ENCODE assay signal across 2 cellular contexts in the genomic region with DNA sequence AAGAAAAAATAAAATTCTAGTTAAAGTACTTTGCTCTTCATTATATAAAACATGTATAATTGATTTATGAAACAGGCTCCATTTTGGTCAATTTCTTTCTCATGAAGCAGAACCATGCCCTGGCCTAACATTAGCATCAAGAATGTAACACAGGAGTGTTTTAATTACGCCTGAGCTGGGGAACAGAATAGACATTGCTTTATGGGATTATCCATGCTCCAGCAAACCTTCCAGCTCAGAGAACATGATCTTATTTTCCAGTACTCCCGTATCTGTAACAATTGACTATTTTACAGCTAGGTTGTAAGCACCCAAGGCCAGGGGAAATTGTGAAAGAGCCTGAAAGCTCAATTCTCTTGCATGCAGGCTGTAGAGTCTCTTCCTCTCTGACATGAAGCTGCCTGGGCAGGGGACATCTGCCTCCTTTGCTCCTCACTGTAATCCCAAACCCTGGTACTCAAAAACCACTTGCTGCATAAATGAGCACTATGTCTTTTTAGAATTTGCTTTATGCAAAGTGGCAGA.
TF ChIP-seq lines count a peak whose summit lies in the region.

No MANE protein-coding gene starts in this region.

TF ChIP-seq in GM23338, 12 proteins besides CTCF, POLR2A, EP300 and RAD21 (continues in another document):
- TF ChIP-seq POLR2AphosphoS5 (IDR thresholded peaks at IDR 0.05; ENCODE audit: low read depth) (no peak), CREB1 (CRISPR knock-in tag; IDR thresholded peaks at IDR 0.05; ENCODE audit: low read depth) (no peak), ZNF114 (CRISPR knock-in tag; IDR thresholded peaks at IDR 0.05) (no peak), EZH2 (IDR thresholded peaks at IDR 0.05; ENCODE audit: low read depth, unreplicated experiment) (no peak), STAT1 (IDR thresholded peaks at IDR 0.05; ENCODE audit: unreplicated experiment) (no peak), JUNB (IDR thresholded peaks at IDR 0.05; ENCODE audit: unreplicated experiment) (no peak)
- TF ChIP-seq, protein P1, sequence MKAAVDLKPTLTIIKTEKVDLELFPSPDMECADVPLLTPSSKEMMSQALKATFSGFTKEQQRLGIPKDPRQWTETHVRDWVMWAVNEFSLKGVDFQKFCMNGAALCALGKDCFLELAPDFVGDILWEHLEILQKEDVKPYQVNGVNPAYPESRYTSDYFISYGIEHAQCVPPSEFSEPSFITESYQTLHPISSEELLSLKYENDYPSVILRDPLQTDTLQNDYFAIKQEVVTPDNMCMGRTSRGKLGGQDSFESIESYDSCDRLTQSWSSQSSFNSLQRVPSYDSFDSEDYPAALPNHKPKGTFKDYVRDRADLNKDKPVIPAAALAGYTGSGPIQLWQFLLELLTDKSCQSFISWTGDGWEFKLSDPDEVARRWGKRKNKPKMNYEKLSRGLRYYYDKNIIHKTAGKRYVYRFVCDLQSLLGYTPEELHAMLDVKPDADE (IDR thresholded peaks at IDR 0.05) = no peak
- TF ChIP-seq, protein P2, sequence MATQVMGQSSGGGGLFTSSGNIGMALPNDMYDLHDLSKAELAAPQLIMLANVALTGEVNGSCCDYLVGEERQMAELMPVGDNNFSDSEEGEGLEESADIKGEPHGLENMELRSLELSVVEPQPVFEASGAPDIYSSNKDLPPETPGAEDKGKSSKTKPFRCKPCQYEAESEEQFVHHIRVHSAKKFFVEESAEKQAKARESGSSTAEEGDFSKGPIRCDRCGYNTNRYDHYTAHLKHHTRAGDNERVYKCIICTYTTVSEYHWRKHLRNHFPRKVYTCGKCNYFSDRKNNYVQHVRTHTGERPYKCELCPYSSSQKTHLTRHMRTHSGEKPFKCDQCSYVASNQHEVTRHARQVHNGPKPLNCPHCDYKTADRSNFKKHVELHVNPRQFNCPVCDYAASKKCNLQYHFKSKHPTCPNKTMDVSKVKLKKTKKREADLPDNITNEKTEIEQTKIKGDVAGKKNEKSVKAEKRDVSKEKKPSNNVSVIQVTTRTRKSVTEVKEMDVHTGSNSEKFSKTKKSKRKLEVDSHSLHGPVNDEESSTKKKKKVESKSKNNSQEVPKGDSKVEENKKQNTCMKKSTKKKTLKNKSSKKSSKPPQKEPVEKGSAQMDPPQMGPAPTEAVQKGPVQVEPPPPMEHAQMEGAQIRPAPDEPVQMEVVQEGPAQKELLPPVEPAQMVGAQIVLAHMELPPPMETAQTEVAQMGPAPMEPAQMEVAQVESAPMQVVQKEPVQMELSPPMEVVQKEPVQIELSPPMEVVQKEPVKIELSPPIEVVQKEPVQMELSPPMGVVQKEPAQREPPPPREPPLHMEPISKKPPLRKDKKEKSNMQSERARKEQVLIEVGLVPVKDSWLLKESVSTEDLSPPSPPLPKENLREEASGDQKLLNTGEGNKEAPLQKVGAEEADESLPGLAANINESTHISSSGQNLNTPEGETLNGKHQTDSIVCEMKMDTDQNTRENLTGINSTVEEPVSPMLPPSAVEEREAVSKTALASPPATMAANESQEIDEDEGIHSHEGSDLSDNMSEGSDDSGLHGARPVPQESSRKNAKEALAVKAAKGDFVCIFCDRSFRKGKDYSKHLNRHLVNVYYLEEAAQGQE (IDR thresholded peaks at IDR 0.05; ENCODE audit: unreplicated experiment) = no peak
- TF ChIP-seq, protein P3, sequence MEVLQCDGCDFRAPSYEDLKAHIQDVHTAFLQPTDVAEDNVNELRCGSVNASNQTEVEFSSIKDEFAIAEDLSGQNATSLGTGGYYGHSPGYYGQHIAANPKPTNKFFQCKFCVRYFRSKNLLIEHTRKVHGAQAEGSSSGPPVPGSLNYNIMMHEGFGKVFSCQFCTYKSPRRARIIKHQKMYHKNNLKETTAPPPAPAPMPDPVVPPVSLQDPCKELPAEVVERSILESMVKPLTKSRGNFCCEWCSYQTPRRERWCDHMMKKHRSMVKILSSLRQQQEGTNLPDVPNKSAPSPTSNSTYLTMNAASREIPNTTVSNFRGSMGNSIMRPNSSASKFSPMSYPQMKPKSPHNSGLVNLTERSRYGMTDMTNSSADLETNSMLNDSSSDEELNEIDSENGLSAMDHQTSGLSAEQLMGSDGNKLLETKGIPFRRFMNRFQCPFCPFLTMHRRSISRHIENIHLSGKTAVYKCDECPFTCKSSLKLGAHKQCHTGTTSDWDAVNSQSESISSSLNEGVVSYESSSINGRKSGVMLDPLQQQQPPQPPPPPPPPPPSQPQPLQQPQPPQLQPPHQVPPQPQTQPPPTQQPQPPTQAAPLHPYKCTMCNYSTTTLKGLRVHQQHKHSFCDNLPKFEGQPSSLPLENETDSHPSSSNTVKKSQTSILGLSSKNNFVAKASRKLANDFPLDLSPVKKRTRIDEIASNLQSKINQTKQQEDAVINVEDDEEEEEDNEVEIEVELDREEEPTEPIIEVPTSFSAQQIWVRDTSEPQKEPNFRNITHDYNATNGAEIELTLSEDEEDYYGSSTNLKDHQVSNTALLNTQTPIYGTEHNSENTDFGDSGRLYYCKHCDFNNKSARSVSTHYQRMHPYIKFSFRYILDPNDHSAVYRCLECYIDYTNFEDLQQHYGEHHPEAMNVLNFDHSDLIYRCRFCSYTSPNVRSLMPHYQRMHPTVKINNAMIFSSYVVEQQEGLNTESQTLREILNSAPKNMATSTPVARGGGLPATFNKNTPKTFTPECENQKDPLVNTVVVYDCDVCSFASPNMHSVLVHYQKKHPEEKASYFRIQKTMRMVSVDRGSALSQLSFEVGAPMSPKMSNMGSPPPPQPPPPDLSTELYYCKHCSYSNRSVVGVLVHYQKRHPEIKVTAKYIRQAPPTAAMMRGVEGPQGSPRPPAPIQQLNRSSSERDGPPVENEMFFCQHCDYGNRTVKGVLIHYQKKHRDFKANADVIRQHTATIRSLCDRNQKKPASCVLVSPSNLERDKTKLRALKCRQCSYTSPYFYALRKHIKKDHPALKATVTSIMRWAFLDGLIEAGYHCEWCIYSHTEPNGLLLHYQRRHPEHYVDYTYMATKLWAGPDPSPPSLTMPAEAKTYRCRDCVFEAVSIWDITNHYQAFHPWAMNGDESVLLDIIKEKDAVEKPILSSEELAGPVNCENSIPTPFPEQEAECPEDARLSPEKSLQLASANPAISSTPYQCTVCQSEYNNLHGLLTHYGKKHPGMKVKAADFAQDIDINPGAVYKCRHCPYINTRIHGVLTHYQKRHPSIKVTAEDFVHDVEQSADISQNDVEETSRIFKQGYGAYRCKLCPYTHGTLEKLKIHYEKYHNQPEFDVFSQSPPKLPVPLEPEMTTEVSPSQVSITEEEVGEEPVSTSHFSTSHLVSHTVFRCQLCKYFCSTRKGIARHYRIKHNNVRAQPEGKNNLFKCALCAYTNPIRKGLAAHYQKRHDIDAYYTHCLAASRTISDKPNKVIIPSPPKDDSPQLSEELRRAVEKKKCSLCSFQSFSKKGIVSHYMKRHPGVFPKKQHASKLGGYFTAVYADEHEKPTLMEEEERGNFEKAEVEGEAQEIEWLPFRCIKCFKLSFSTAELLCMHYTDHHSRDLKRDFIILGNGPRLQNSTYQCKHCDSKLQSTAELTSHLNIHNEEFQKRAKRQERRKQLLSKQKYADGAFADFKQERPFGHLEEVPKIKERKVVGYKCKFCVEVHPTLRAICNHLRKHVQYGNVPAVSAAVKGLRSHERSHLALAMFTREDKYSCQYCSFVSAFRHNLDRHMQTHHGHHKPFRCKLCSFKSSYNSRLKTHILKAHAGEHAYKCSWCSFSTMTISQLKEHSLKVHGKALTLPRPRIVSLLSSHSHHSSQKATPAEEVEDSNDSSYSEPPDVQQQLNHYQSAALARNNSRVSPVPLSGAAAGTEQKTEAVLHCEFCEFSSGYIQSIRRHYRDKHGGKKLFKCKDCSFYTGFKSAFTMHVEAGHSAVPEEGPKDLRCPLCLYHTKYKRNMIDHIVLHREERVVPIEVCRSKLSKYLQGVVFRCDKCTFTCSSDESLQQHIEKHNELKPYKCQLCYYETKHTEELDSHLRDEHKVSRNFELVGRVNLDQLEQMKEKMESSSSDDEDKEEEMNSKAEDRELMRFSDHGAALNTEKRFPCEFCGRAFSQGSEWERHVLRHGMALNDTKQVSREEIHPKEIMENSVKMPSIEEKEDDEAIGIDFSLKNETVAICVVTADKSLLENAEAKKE (CRISPR knock-in tag; IDR thresholded peaks at IDR 0.05) = no peak

TF ChIP-seq in GM12878, 131 proteins besides CTCF, POLR2A, EP300 and RAD21:
- TF ChIP-seq CREM (IDR thresholded peaks at IDR 0.05; ENCODE audit: low read depth) (no peak), ATF7 (IDR thresholded peaks at IDR 0.05; ENCODE audit: low read depth) (no peak), RAD51 (IDR thresholded peaks at IDR 0.05) (no peak), PAX5 (IDR thresholded peaks at IDR 0.05; ENCODE audit: borderline replicate concordance, low read depth, low read length) (no peak), POLR2AphosphoS5 (IDR thresholded peaks at IDR 0.05; ENCODE audit: low read length) (no peak), ZZZ3 (IDR thresholded peaks at IDR 0.05; ENCODE audit: control insufficient read depth, insufficient read length, low read depth) (no peak), ESRRA (IDR thresholded peaks at IDR 0.05; ENCODE audit: low read length) (no peak), FOXK2 (IDR thresholded peaks at IDR 0.05) (no peak)
- TF ChIP-seq, protein P4, sequence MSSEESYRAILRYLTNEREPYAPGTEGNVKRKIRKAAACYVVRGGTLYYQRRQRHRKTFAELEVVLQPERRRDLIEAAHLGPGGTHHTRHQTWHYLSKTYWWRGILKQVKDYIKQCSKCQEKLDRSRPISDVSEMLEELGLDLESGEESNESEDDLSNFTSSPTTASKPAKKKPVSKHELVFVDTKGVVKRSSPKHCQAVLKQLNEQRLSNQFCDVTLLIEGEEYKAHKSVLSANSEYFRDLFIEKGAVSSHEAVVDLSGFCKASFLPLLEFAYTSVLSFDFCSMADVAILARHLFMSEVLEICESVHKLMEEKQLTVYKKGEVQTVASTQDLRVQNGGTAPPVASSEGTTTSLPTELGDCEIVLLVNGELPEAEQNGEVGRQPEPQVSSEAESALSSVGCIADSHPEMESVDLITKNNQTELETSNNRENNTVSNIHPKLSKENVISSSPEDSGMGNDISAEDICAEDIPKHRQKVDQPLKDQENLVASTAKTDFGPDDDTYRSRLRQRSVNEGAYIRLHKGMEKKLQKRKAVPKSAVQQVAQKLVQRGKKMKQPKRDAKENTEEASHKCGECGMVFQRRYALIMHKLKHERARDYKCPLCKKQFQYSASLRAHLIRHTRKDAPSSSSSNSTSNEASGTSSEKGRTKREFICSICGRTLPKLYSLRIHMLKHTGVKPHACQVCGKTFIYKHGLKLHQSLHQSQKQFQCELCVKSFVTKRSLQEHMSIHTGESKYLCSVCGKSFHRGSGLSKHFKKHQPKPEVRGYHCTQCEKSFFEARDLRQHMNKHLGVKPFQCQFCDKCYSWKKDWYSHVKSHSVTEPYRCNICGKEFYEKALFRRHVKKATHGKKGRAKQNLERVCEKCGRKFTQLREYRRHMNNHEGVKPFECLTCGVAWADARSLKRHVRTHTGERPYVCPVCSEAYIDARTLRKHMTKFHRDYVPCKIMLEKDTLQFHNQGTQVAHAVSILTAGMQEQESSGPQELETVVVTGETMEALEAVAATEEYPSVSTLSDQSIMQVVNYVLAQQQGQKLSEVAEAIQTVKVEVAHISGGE (CRISPR knock-in tag; IDR thresholded peaks at IDR 0.05) = no peak
- TF ChIP-seq, protein P5, sequence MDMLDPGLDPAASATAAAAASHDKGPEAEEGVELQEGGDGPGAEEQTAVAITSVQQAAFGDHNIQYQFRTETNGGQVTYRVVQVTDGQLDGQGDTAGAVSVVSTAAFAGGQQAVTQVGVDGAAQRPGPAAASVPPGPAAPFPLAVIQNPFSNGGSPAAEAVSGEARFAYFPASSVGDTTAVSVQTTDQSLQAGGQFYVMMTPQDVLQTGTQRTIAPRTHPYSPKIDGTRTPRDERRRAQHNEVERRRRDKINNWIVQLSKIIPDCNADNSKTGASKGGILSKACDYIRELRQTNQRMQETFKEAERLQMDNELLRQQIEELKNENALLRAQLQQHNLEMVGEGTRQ (IDR thresholded peaks at IDR 0.05; ENCODE audit: borderline replicate concordance, low read depth, low read length) = no peak
- TF ChIP-seq, protein P6, sequence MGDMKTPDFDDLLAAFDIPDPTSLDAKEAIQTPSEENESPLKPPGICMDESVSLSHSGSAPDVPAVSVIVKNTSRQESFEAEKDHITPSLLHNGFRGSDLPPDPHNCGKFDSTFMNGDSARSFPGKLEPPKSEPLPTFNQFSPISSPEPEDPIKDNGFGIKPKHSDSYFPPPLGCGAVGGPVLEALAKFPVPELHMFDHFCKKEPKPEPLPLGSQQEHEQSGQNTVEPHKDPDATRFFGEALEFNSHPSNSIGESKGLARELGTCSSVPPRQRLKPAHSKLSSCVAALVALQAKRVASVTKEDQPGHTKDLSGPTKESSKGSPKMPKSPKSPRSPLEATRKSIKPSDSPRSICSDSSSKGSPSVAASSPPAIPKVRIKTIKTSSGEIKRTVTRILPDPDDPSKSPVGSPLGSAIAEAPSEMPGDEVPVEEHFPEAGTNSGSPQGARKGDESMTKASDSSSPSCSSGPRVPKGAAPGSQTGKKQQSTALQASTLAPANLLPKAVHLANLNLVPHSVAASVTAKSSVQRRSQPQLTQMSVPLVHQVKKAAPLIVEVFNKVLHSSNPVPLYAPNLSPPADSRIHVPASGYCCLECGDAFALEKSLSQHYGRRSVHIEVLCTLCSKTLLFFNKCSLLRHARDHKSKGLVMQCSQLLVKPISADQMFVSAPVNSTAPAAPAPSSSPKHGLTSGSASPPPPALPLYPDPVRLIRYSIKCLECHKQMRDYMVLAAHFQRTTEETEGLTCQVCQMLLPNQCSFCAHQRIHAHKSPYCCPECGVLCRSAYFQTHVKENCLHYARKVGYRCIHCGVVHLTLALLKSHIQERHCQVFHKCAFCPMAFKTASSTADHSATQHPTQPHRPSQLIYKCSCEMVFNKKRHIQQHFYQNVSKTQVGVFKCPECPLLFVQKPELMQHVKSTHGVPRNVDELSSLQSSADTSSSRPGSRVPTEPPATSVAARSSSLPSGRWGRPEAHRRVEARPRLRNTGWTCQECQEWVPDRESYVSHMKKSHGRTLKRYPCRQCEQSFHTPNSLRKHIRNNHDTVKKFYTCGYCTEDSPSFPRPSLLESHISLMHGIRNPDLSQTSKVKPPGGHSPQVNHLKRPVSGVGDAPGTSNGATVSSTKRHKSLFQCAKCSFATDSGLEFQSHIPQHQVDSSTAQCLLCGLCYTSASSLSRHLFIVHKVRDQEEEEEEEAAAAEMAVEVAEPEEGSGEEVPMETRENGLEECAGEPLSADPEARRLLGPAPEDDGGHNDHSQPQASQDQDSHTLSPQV (IDR thresholded peaks at IDR 0.05) = no peak
- TF ChIP-seq, protein P7, sequence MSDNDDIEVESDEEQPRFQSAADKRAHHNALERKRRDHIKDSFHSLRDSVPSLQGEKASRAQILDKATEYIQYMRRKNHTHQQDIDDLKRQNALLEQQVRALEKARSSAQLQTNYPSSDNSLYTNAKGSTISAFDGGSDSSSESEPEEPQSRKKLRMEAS (IDR thresholded peaks at IDR 0.05; ENCODE audit: low read depth, low read length) = no peak
